18 cellular contexts compared by ENCODE assay signal in genomic region chr10:8032558-8032957, GRCh38. TPM values are rescaled to one million over a fixed set of nuclear protein-coding genes. Genes with fewer than 3 reads are reported as not detected.
DNase-seq lines count a peak whose midpoint lies in the region; ATAC-seq and TF ChIP-seq lines count a peak whose summit lies in the region.
"Had no signal": no experiment of that assay in that cellular context is flagged by ENCODE, and none has a peak within 500 bp of the region (broad histone marks: within the 10 kb centered on the region; RNA-seq: fewer than 3 reads in every experiment).

No MANE protein-coding gene starts in this region.

- H3K4me1 Mint-ChIP-seq in T-helper 2 cell treated with Interferon-gamma antibody and Interleukin-4, amounts not matched to agents 5 μg/mL and 100 μg/mL, for 36 hours (ENCODE audit: low read depth): peaks cover 12% of the 10 kb centered on the region
- H3K4me1 Mint-ChIP-seq in CD4-positive, alpha-beta T cell (ENCODE audit: low read depth): peaks cover 15% of the 10 kb centered on the region
- peaks cover 6% of the 10 kb centered on the region for H3K4me1 Mint-ChIP-seq in activated T-helper 1 cell treated with anti-CD3 and anti-CD28 coated beads, Interleukin-12 subunit alpha, Interleukin-12 subunit beta, Interleukin-2, Interleukin-4 antibody, amounts not matched to agents 30 ng/mL and 10 ng/mL and 1 ng/mL, durations not matched to agents 14 hours and 24 hours and 36 hours (ENCODE audit: low read depth)
- peaks cover 15% of the 10 kb centered on the region for H3K4me1 Mint-ChIP-seq in activated CD4-positive, alpha-beta memory T cell treated with anti-CD3 and anti-CD28 coated beads, Interleukin-2, amount 10 ng/mL, durations not matched to agents 7 days and 5 days

- no peak for TF ChIP-seq POLR2A in sigmoid colon (IDR thresholded peaks at IDR 0.05)

- no peak for TF ChIP-seq CTCF in CD4-positive, alpha-beta T cell (IDR thresholded peaks at IDR 0.05)
- no peak for TF ChIP-seq CTCF in sigmoid colon (IDR thresholded peaks at IDR 0.05)

- H3K36me3 Mint-ChIP-seq in T-helper 2 cell treated with Interferon-gamma antibody and Interleukin-4, amounts not matched to agents 5 μg/mL and 100 μg/mL, for 36 hours (ENCODE audit: low read depth): peaks cover 3% of the 10 kb centered on the region
- no peaks in the 10 kb centered on the region for H3K36me3 Mint-ChIP-seq in CD4-positive, alpha-beta T cell (ENCODE audit: low read depth)
- H3K36me3 Mint-ChIP-seq in activated T-helper 1 cell treated with anti-CD3 and anti-CD28 coated beads, Interleukin-12 subunit alpha, Interleukin-12 subunit beta, Interleukin-2, Interleukin-4 antibody, amounts not matched to agents 30 ng/mL and 10 ng/mL and 1 ng/mL, durations not matched to agents 14 hours and 24 hours and 36 hours (ENCODE audit: low read depth): peaks cover 3% of the 10 kb centered on the region
- peaks cover 9% of the 10 kb centered on the region for H3K36me3 Mint-ChIP-seq in activated CD4-positive, alpha-beta memory T cell treated with anti-CD3 and anti-CD28 coated beads, Interleukin-2, amount 10 ng/mL, durations not matched to agents 7 days and 5 days (ENCODE audit: low read depth)

- H3K27ac ChIP-seq in CD4-positive, alpha-beta T cell (ENCODE audit: low read depth, low read length): no peak overlapping the region
- no peak overlapping the region for H3K27ac ChIP-seq in sigmoid colon
- H3K27ac ChIP-seq: 22Rv1, A549, C4-2B had no signal

- no peak for ATAC-seq in CD4-positive, alpha-beta T cell (ENCODE audit: poor library complexity)
- ATAC-seq: A549, HCT116 had no signal

- DNase-seq in T-helper 2 cell treated with Interferon-gamma antibody and Interleukin-4, amounts not matched to agents 5 μg/mL and 100 μg/mL, for 36 hours (ENCODE audit: low spot score): no peak
- DNase-seq in T-helper 2 cell: no peak
- DNase-seq in CD4-positive, alpha-beta T cell: no peak
- DNase-seq in activated T-helper 1 cell treated with anti-CD3 and anti-CD28 coated beads, Interleukin-12 subunit alpha, Interleukin-12 subunit beta, Interleukin-2, Interleukin-4 antibody, amounts not matched to agents 30 ng/mL and 10 ng/mL and 1 ng/mL, durations not matched to agents 14 hours and 24 hours and 36 hours (ENCODE audit: low spot score): no peak
- DNase-seq in sigmoid colon: peak; percentile 24
- DNase-seq in activated CD4-positive, alpha-beta memory T cell treated with anti-CD3 and anti-CD28 coated beads, Interleukin-2, amount 10 ng/mL, durations not matched to agents 7 days and 5 days: no peak
- no peak for DNase-seq in inferior parietal cortex (ENCODE audit: extremely low spot score)
- DNase-seq: AML-193; CD4-positive, alpha-beta memory T cell; DMS153; DMS79; GDM1; GOT3; H7 had no signal

- H3K36me3 ChIP-seq in sigmoid colon: no peaks in the 10 kb centered on the region

- H3K4me1 ChIP-seq in sigmoid colon: peaks cover 0 to 37% (median 30%) of the 10 kb centered on the region in 4 donors

- H3K4me3 Mint-ChIP-seq in T-helper 2 cell treated with Interferon-gamma antibody and Interleukin-4, amounts not matched to agents 5 μg/mL and 100 μg/mL, for 36 hours: peak overlapping the region; percentile 6
- peak overlapping the region; percentile 8 for H3K4me3 Mint-ChIP-seq in CD4-positive, alpha-beta T cell
- no peak overlapping the region for H3K4me3 Mint-ChIP-seq in activated T-helper 1 cell treated with anti-CD3 and anti-CD28 coated beads, Interleukin-12 subunit alpha, Interleukin-12 subunit beta, Interleukin-2, Interleukin-4 antibody, amounts not matched to agents 30 ng/mL and 10 ng/mL and 1 ng/mL, durations not matched to agents 14 hours and 24 hours and 36 hours
- no peak overlapping the region for H3K4me3 Mint-ChIP-seq in activated CD4-positive, alpha-beta memory T cell treated with anti-CD3 and anti-CD28 coated beads, Interleukin-2, amount 10 ng/mL, durations not matched to agents 7 days and 5 days

- no peak overlapping the region for H3K4me3 ChIP-seq in sigmoid colon
- H3K4me3 ChIP-seq: A549 had no signal

- H3K9me3 ChIP-seq in CD4-positive, alpha-beta T cell (ENCODE audit: control insufficient read depth, low read length): no peaks in the 10 kb centered on the region
- no peaks in the 10 kb centered on the region for H3K9me3 ChIP-seq in sigmoid colon
- H3K9me3 ChIP-seq: A549 had no signal

- peaks cover 50% of the 10 kb centered on the region for H3K27me3 ChIP-seq in CD4-positive, alpha-beta T cell (ENCODE audit: control insufficient read depth, insufficient read depth, low read length)
- H3K27me3 ChIP-seq in sigmoid colon: peaks cover 41 to 65% (median 43%) of the 10 kb centered on the region in 3 donors

- H3K27ac Mint-ChIP-seq in T-helper 2 cell treated with Interferon-gamma antibody and Interleukin-4, amounts not matched to agents 5 μg/mL and 100 μg/mL, for 36 hours: no peak overlapping the region
- no peak overlapping the region for H3K27ac Mint-ChIP-seq in CD4-positive, alpha-beta T cell
- H3K27ac Mint-ChIP-seq in activated T-helper 1 cell treated with anti-CD3 and anti-CD28 coated beads, Interleukin-12 subunit alpha, Interleukin-12 subunit beta, Interleukin-2, Interleukin-4 antibody, amounts not matched to agents 30 ng/mL and 10 ng/mL and 1 ng/mL, durations not matched to agents 14 hours and 24 hours and 36 hours: peak overlapping the region; percentile 48
- no peak overlapping the region for H3K27ac Mint-ChIP-seq in activated CD4-positive, alpha-beta memory T cell treated with anti-CD3 and anti-CD28 coated beads, Interleukin-2, amount 10 ng/mL, durations not matched to agents 7 days and 5 days

- peaks cover 53% of the 10 kb centered on the region for H3K27me3 Mint-ChIP-seq in T-helper 2 cell treated with Interferon-gamma antibody and Interleukin-4, amounts not matched to agents 5 μg/mL and 100 μg/mL, for 36 hours (ENCODE audit: low read depth)
- peaks cover 62% of the 10 kb centered on the region for H3K27me3 Mint-ChIP-seq in CD4-positive, alpha-beta T cell
- peaks cover 48% of the 10 kb centered on the region for H3K27me3 Mint-ChIP-seq in activated T-helper 1 cell treated with anti-CD3 and anti-CD28 coated beads, Interleukin-12 subunit alpha, Interleukin-12 subunit beta, Interleukin-2, Interleukin-4 antibody, amounts not matched to agents 30 ng/mL and 10 ng/mL and 1 ng/mL, durations not matched to agents 14 hours and 24 hours and 36 hours (ENCODE audit: insufficient read depth)
- H3K27me3 Mint-ChIP-seq in activated CD4-positive, alpha-beta memory T cell treated with anti-CD3 and anti-CD28 coated beads, Interleukin-2, amount 10 ng/mL, durations not matched to agents 7 days and 5 days: peaks cover 47% of the 10 kb centered on the region

- no peak for TF ChIP-seq EP300 in sigmoid colon (IDR thresholded peaks at IDR 0.05)

- CTCF ChIA-PET in CD4-positive, alpha-beta T cell (lab: Charles Lee): no interaction called here
- CTCF ChIA-PET in activated CD4-positive, alpha-beta memory T cell treated with anti-CD3 and anti-CD28 coated beads, Interleukin-2, amount 10 ng/mL, durations not matched to agents 7 days and 5 days (lab: Charles Lee): no interaction called here

- POLR2A ChIA-PET in CD4-positive, alpha-beta T cell (lab: Charles Lee): interaction anchor here (0.8 kb wide), 1 partner anchor 13 kb away, joined by 3 read pairs; no protein-coding TSS in a partner anchor
- POLR2A ChIA-PET in activated CD4-positive, alpha-beta memory T cell treated with anti-CD3 and anti-CD28 coated beads, Interleukin-2, amount 10 ng/mL, durations not matched to agents 7 days and 5 days (lab: Charles Lee): interaction anchor here (1.5 kb wide), 1 partner anchor 9 kb away, joined by 3 read pairs; no protein-coding TSS in a partner anchor

- no peaks in the 10 kb centered on the region for H3K9me3 Mint-ChIP-seq in T-helper 2 cell treated with Interferon-gamma antibody and Interleukin-4, amounts not matched to agents 5 μg/mL and 100 μg/mL, for 36 hours
- no peaks in the 10 kb centered on the region for H3K9me3 Mint-ChIP-seq in CD4-positive, alpha-beta T cell
- peaks cover 5% of the 10 kb centered on the region for H3K9me3 Mint-ChIP-seq in activated T-helper 1 cell treated with anti-CD3 and anti-CD28 coated beads, Interleukin-12 subunit alpha, Interleukin-12 subunit beta, Interleukin-2, Interleukin-4 antibody, amounts not matched to agents 30 ng/mL and 10 ng/mL and 1 ng/mL, durations not matched to agents 14 hours and 24 hours and 36 hours
- H3K9me3 Mint-ChIP-seq in activated CD4-positive, alpha-beta memory T cell treated with anti-CD3 and anti-CD28 coated beads, Interleukin-2, amount 10 ng/mL, durations not matched to agents 7 days and 5 days: no peaks in the 10 kb centered on the region

- intact Hi-C loops in CD4-positive, alpha-beta T cell (cut with DNase I, micrococcal nuclease): loop anchor here in 1 of 2 experiments (10.0 kb wide), 1 partner anchor 508 kb away; no protein-coding TSS in a partner anchor
- intact Hi-C loops in activated T-helper 1 cell treated with anti-CD3 and anti-CD28 coated beads, Interleukin-12 subunit alpha, Interleukin-12 subunit beta, Interleukin-2, Interleukin-4 antibody, amounts not matched to agents 30 ng/mL and 10 ng/mL and 1 ng/mL, durations not matched to agents 14 hours and 24 hours and 36 hours (cut with micrococcal nuclease): loop anchor here (10.0 kb wide), 1 partner anchor 368 kb away; the partner anchor contains the start of gene ITIH5
- intact Hi-C loops in sigmoid colon (cut with DNase I): no loop called here

- 84 to 95% methylated on average over 7 of the region's 7 CpGs for WGBS in sigmoid colon, 2 donors

RNA-seq across cellular contexts. Expression of gene GATA3, which starts 21.9 kb away (rescaled TPM):
- 100 to 1,000 TPM; 128 to 141 TPM for total RNA-seq in CD4-positive, alpha-beta T cell
- 79.5 TPM in 2 replicates for total RNA-seq in activated T-helper 1 cell treated with anti-CD3 and anti-CD28 coated beads, Interleukin-12 subunit alpha, Interleukin-12 subunit beta, Interleukin-2, Interleukin-4 antibody, amounts not matched to agents 30 ng/mL and 10 ng/mL and 1 ng/mL, durations not matched to agents 14 hours and 24 hours and 36 hours
- not detected for total RNA-seq in sigmoid colon
- polyA plus RNA-seq in sigmoid colon: 1 to 10 TPM in 2 of 3 donors, not detected in 1; 1.2 to 2.1 TPM
- total RNA-seq in activated CD4-positive, alpha-beta memory T cell treated with anti-CD3 and anti-CD28 coated beads, Interleukin-2, amount 10 ng/mL, durations not matched to agents 7 days and 5 days: 100 to 1,000 TPM; 112 TPM

Comparison
In these comparisons a context has a peak if more than half of its experiments do, and no peak if none do; other contexts are left out.
1. H3K4me3 Mint-ChIP-seq: peak in T-helper 2 cell treated with Interferon-gamma antibody and Interleukin-4, amounts not matched to agents 5 μg/mL and 100 μg/mL, for 36 hours (single experiment) and CD4-positive, alpha-beta T cell (single experiment); none in activated T-helper 1 cell treated with anti-CD3 and anti-CD28 coated beads, Interleukin-12 subunit alpha, Interleukin-12 subunit beta, Interleukin-2, Interleukin-4 antibody, amounts not matched to agents 30 ng/mL and 10 ng/mL and 1 ng/mL, durations not matched to agents 14 hours and 24 hours and 36 hours (single experiment) and activated CD4-positive, alpha-beta memory T cell treated with anti-CD3 and anti-CD28 coated beads, Interleukin-2, amount 10 ng/mL, durations not matched to agents 7 days and 5 days (single experiment).
2. RNA of gene GATA3, which starts 21.9 kb away (total RNA-seq): 128 to 141 TPM in CD4-positive, alpha-beta T cell, 112 TPM in activated CD4-positive, alpha-beta memory T cell treated with anti-CD3 and anti-CD28 coated beads, Interleukin-2, amount 10 ng/mL, durations not matched to agents 7 days and 5 days and 79.5 TPM in activated T-helper 1 cell treated with anti-CD3 and anti-CD28 coated beads, Interleukin-12 subunit alpha, Interleukin-12 subunit beta, Interleukin-2, Interleukin-4 antibody, amounts not matched to agents 30 ng/mL and 10 ng/mL and 1 ng/mL, durations not matched to agents 14 hours and 24 hours and 36 hours; not detected in sigmoid colon; every median in the first group is over 10 times any median in the second.